In the genomic region with DNA sequence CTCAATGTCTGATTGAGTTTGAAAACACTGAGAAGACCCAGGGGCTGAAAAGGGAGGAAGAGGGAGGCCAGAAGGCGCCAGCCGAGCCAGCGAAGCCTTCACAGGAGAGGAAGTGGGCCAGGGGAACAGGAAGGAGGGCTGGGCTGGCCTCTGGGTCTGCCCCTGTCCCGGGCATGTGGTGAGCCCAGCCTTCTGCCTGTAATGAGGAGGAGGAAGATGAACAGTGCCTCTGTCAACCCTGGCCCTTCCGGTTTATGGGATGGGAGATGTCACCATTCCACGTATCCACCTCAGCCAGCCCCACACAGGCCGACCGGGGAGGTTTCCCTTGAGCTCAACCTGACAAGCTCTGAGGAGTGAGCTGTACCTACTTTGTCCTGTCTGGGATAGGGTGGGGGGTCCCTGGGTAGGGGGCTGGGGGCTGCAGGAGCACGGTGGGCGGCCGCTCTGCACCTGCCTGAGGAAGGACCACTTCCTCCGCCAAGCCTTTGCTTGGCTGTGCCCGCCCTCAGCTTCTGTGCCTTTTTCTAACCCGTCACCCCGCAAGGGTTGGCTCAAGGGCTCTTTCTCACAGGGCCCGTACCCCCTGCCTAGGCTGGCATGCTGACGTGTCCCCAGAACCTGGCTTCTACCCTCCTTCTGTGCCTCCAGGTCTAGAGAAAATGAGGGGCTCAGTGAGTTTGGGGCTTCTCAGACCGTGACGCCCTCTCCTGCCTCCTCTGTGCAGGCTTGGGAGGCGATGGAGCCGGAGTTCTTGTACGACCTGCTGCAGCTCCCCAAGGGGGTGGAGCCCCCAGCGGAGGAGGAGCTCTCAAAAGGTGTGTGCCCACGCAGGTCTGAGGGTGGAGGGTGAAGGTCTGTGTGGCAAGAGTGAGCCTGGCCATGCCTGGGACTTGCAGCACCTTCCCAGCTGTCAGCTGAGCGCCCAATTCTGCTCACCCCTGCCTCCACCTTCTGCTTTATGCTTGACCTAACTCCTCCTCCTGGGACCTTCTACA, we compare ENCODE assay signal across 9 cellular contexts. TPM values are rescaled to one million over a fixed set of nuclear protein-coding genes. Genes with fewer than 3 reads are reported as not detected.
A peak's percentile ranks its signal among the peaks of the same experiment; 100 is the strongest.
DNase-seq lines count a peak whose midpoint lies in the region; ATAC-seq lines count a peak whose summit lies in the region.
"Had no signal": no experiment of that assay in that cellular context is flagged by ENCODE, and none has a peak within 500 bp of the region (broad histone marks: within the 10 kb centered on the region; RNA-seq: fewer than 3 reads in every experiment).

No MANE protein-coding gene starts in this region.

- no peaks in the 10 kb centered on the region for H3K9me3 ChIP-seq in CD4-positive, CD25-positive, alpha-beta regulatory T cell (ENCODE audit: control insufficient read depth in 2 of 2, low read length in 2 of 2)
- H3K9me3 ChIP-seq in neuronal stem cell (replicated peaks in 1 of 2; ENCODE audit: control insufficient read depth in 2 of 2, insufficient read depth in 1 of 2, low read depth in 1 of 2, low read length in 2 of 2) (no peaks in the 10 kb centered on the region), mesenchymal stem cell (ENCODE audit: control insufficient read depth, low read length) (no peaks in the 10 kb centered on the region)

- peak in 2 of 3 donors; percentile 42 to 81 for DNase-seq in CD4-positive, CD25-positive, alpha-beta regulatory T cell
- DNase-seq in NOMO-1 treated with DMSO at 0.1 percent for 48 hours (lab: John Stamatoyannopoulos, UW; ENCODE audit: unreplicated experiment): peak; percentile 91
- DNase-seq in neuronal stem cell (ENCODE audit: low spot score): no peak
- no peak for DNase-seq in OCI-M1 (lab: John Stamatoyannopoulos, UW)
- no peak for DNase-seq in mesenchymal stem cell
- DNase-seq in NCI-H1105 treated with DMSO at 0.1 percent for 48 hours (lab: John Stamatoyannopoulos, UW): no peak

- H3K27ac ChIP-seq in CD4-positive, CD25-positive, alpha-beta regulatory T cell (ENCODE audit: insufficient read depth, low read length, poor library complexity, severe bottlenecking): peak overlapping the region; percentile 78
- no peak overlapping the region for H3K27ac ChIP-seq in neuronal stem cell (replicated peaks; ENCODE audit: low read length)
- H3K27ac ChIP-seq in mesenchymal stem cell (ENCODE audit: low read length, poor library complexity, severe bottlenecking): no peak overlapping the region

- peaks cover 0 to 35% (median 20%) of the 10 kb centered on the region in 4 donors for H3K4me1 Mint-ChIP-seq in CD4-positive, CD25-positive, alpha-beta regulatory T cell
- peaks cover 29% of the 10 kb centered on the region for H3K4me1 Mint-ChIP-seq in activated naive CD8-positive, alpha-beta T cell (ENCODE audit: low read depth)

- no peak overlapping the region for H4K8ac ChIP-seq in neuronal stem cell (ENCODE audit: low read depth, low read length)
- no peak overlapping the region for H4K8ac ChIP-seq in mesenchymal stem cell (ENCODE audit: low read length)

- peak; percentile 43 to 59 for ATAC-seq in CD4-positive, CD25-positive, alpha-beta regulatory T cell (ENCODE audit: low read depth in 2 of 2)
- ATAC-seq in GM21381 (IDR thresholded peaks at IDR 0.05; ENCODE audit: unreplicated experiment): no peak

- peak overlapping the region; percentile 17 for H3K4ac ChIP-seq in neuronal stem cell (ENCODE audit: low read length)
- no peak overlapping the region for H3K4ac ChIP-seq in mesenchymal stem cell (ENCODE audit: low read depth in 1 of 2, low read length in 2 of 2)

- H3K4me1 ChIP-seq in CD4-positive, CD25-positive, alpha-beta regulatory T cell (ENCODE audit: control insufficient read depth, insufficient read depth, low read length, poor library complexity, severe bottlenecking): peaks cover 24% of the 10 kb centered on the region
- H3K4me1 ChIP-seq in neuronal stem cell (ENCODE audit: control insufficient read depth in 2 of 2, insufficient read depth in 1 of 2, low read depth in 1 of 2, low read length in 2 of 2) (peaks cover 3 to 14% of the 10 kb centered on the region in 2 donors), mesenchymal stem cell (ENCODE audit: control insufficient read depth, insufficient read depth, low read depth, low read length) (peaks cover 13% of the 10 kb centered on the region)

- H2BK120ac ChIP-seq in neuronal stem cell (ENCODE audit: low read depth, low read length) (no peak overlapping the region), mesenchymal stem cell (ENCODE audit: low read depth, low read length) (no peak overlapping the region)

- H3K18ac ChIP-seq in neuronal stem cell (ENCODE audit: low read length) (peak overlapping the region; percentile 84), mesenchymal stem cell (ENCODE audit: low read depth in 1 of 2, low read length in 2 of 2) (no peak overlapping the region)

- H3K4me3 ChIP-seq in CD4-positive, CD25-positive, alpha-beta regulatory T cell (ENCODE audit: low read depth, low read length): peak overlapping the region; percentile 77
- H3K4me3 ChIP-seq in neuronal stem cell (ENCODE audit: low read length in 2 of 2) (no peak overlapping the region), mesenchymal stem cell (ENCODE audit: insufficient read depth in 1 of 2, low read depth in 1 of 2, low read length in 2 of 2) (no peak overlapping the region)

- no peaks in the 10 kb centered on the region for H3K79me1 ChIP-seq in neuronal stem cell (ENCODE audit: low read depth, low read length)
- H3K79me1 ChIP-seq in mesenchymal stem cell (replicated peaks; ENCODE audit: low read length, poor library complexity, severe bottlenecking): no peaks in the 10 kb centered on the region

- no peaks in the 10 kb centered on the region for H3K27me3 ChIP-seq in CD4-positive, CD25-positive, alpha-beta regulatory T cell (ENCODE audit: control insufficient read depth, insufficient read depth, low read length)
- peaks cover 0 to 2% (median 0%) of the 10 kb centered on the region in 3 experiments for H3K27me3 ChIP-seq in neuronal stem cell (ENCODE audit: control insufficient read depth in 3 of 3, insufficient read depth in 3 of 3, low read depth in 1 of 3, low read length in 3 of 3)
- peaks cover 48 to 84% of the 10 kb centered on the region in 2 experiments for H3K27me3 ChIP-seq in mesenchymal stem cell (ENCODE audit: control insufficient read depth in 1 of 2, insufficient read depth in 1 of 2, low read length in 2 of 2)

- no peaks in the 10 kb centered on the region for H3K9me3 Mint-ChIP-seq in CD4-positive, CD25-positive, alpha-beta regulatory T cell
- no peaks in the 10 kb centered on the region for H3K9me3 Mint-ChIP-seq in activated naive CD8-positive, alpha-beta T cell (ENCODE audit: low read depth)

- H3K14ac ChIP-seq in neuronal stem cell (ENCODE audit: low read length): peak overlapping the region; percentile 28
- H3K14ac ChIP-seq in mesenchymal stem cell (ENCODE audit: low read length in 2 of 2): no peak overlapping the region

- no peak overlapping the region for H3K4me2 ChIP-seq in neuronal stem cell (ENCODE audit: insufficient read depth, low read length, poor library complexity, severe bottlenecking)
- H3K4me2 ChIP-seq in mesenchymal stem cell (ENCODE audit: low read length, poor library complexity, severe bottlenecking): no peak overlapping the region

- no CpG with 5 or more reads among the region's 25 CpGs for whole genome bisulfite sequencing in neuronal stem cell (ENCODE audit: extremely low coverage in 2 of 2, insufficient read length in 2 of 2, insufficient replicate concordance in 1 of 2), 2 donors
- WGBS in mesenchymal stem cell: 85% methylated on average over 23 of the region's 25 CpGs

- no peaks in the 10 kb centered on the region for H3K27me3 Mint-ChIP-seq in CD4-positive, CD25-positive, alpha-beta regulatory T cell
- no peaks in the 10 kb centered on the region for H3K27me3 Mint-ChIP-seq in activated naive CD8-positive, alpha-beta T cell

- H2BK5ac ChIP-seq in neuronal stem cell (ENCODE audit: low read length): no peak overlapping the region
- H2BK5ac ChIP-seq in mesenchymal stem cell (ENCODE audit: low read depth, low read length, poor library complexity, severe bottlenecking): no peak overlapping the region

- peaks cover 11% of the 10 kb centered on the region for H3K36me3 ChIP-seq in CD4-positive, CD25-positive, alpha-beta regulatory T cell (ENCODE audit: control insufficient read depth, insufficient read depth, low read length)
- H3K36me3 ChIP-seq in neuronal stem cell (replicated peaks in 1 of 2; ENCODE audit: control insufficient read depth in 2 of 2, insufficient read depth in 2 of 2, low read length in 2 of 2) (no peaks in the 10 kb centered on the region), mesenchymal stem cell (ENCODE audit: control insufficient read depth in 1 of 2, insufficient read depth in 2 of 2, low read depth in 1 of 2, low read length in 2 of 2) (no peaks in the 10 kb centered on the region)

- H2BK15ac ChIP-seq in neuronal stem cell (ENCODE audit: low read length): peak overlapping the region; percentile 95
- H2BK15ac ChIP-seq in mesenchymal stem cell (ENCODE audit: low read depth, poor library complexity, severe bottlenecking): no peak overlapping the region

- peaks cover 4% of the 10 kb centered on the region for H3K36me3 Mint-ChIP-seq in CD4-positive, CD25-positive, alpha-beta regulatory T cell
- peaks cover 2% of the 10 kb centered on the region for H3K36me3 Mint-ChIP-seq in activated naive CD8-positive, alpha-beta T cell

- H2AK5ac ChIP-seq in neuronal stem cell (ENCODE audit: low read depth, low read length): peak overlapping the region; percentile 89
- H2AK5ac ChIP-seq in mesenchymal stem cell (ENCODE audit: low read length, severe bottlenecking): no peak overlapping the region

- H4K91ac ChIP-seq in neuronal stem cell (ENCODE audit: low read depth, low read length, poor library complexity) (no peak overlapping the region), mesenchymal stem cell (ENCODE audit: low read length) (no peak overlapping the region)

- H3K4me3 Mint-ChIP-seq in CD4-positive, CD25-positive, alpha-beta regulatory T cell: peak overlapping the region; percentile 90 to 99 (median 94)
- H3K4me3 Mint-ChIP-seq in activated naive CD8-positive, alpha-beta T cell: peak overlapping the region; percentile 90

- H3K23ac ChIP-seq in neuronal stem cell (ENCODE audit: low read depth, low read length, poor library complexity): peak overlapping the region; percentile 51
- no peak overlapping the region for H3K23ac ChIP-seq in mesenchymal stem cell (ENCODE audit: low read length in 2 of 2)

- H3K9ac ChIP-seq in neuronal stem cell (ENCODE audit: low read depth, low read length, poor library complexity): peak overlapping the region; percentile 7
- no peak overlapping the region for H3K9ac ChIP-seq in mesenchymal stem cell (ENCODE audit: low read length)

- H2BK12ac ChIP-seq in neuronal stem cell (ENCODE audit: low read length): peak overlapping the region; percentile 75
- H2BK12ac ChIP-seq in mesenchymal stem cell (ENCODE audit: low read length in 2 of 2): no peak overlapping the region

- no peak overlapping the region for H2AFZ ChIP-seq in neuronal stem cell (ENCODE audit: low read length)
- no peak overlapping the region for H2AFZ ChIP-seq in mesenchymal stem cell (ENCODE audit: low read depth, low read length)

- H3K27ac Mint-ChIP-seq in CD4-positive, CD25-positive, alpha-beta regulatory T cell: peak overlapping the region; percentile 88 to 99 (median 90)
- peak overlapping the region; percentile 96 for H3K27ac Mint-ChIP-seq in activated naive CD8-positive, alpha-beta T cell

RNA-seq across cellular contexts. Expression of a gene that starts 2.2 kb away (rescaled TPM):
- 132 TPM for total RNA-seq in CD4-positive, CD25-positive, alpha-beta regulatory T cell
- polyA plus RNA-seq in CD4-positive, CD25-positive, alpha-beta regulatory T cell: 10 to 100 TPM; 40.3 to 57.9 (median 45.7) TPM
- polyA plus RNA-seq in neuronal stem cell (2013, experiment 1 of 2): 0.18 TPM
- 0.06 TPM for polyA plus RNA-seq in neuronal stem cell (2013, experiment 2 of 2)
- polyA plus RNA-seq in mesenchymal stem cell (2013, experiment 1 of 2): not detected
- not detected for polyA plus RNA-seq in mesenchymal stem cell (2013, experiment 2 of 2)
- total RNA-seq: glomerular endothelial cell had no signal

Comparison
In these comparisons a context has a peak if more than half of its experiments do, and no peak if none do; other contexts are left out.
1. DNase-seq: peak in CD4-positive, CD25-positive, alpha-beta regulatory T cell (2 of 3) and NOMO-1 treated with DMSO at 0.1 percent for 48 hours (single experiment); none in neuronal stem cell (single experiment), OCI-M1 (single experiment), mesenchymal stem cell (single experiment) and NCI-H1105 treated with DMSO at 0.1 percent for 48 hours (single experiment).